Comparison of ENCODE assay signal across 23 cellular contexts in genomic region chr22:22033803-22034468, GRCh38.
"Had no signal": no experiment of that assay in that cellular context is flagged by ENCODE, and none has a peak within 500 bp of the region (broad histone marks: within the 10 kb centered on the region; RNA-seq: fewer than 3 reads in every experiment).

No MANE protein-coding gene starts in this region.

- H3K4me3 Mint-ChIP-seq: naive thymus-derived CD8-positive, alpha-beta T cell; neural crest cell had no signal

- ATAC-seq: esophagus mucosa; gastrocnemius medialis; heart right ventricle; left lobe of liver; mucosa of descending colon; naive thymus-derived CD8-positive, alpha-beta T cell; sciatic nerve had no signal

- H3K27ac ChIP-seq: dorsolateral prefrontal cortex, gastrocnemius medialis, heart right ventricle, spleen, upper lobe of left lung, uterus had no signal

- H3K9me3 ChIP-seq: gastrocnemius medialis, heart right ventricle, mucosa of descending colon, spleen, upper lobe of left lung, uterus had no signal

- H3K27me3 ChIP-seq: gastrocnemius medialis, heart right ventricle, upper lobe of left lung, uterus had no signal

- FAIRE-seq: endometrium, islet of Langerhans had no signal

- DNase-seq: cortex of kidney; dorsolateral prefrontal cortex; effector memory CD4-positive, alpha-beta T cell; gastrocnemius medialis; heart right ventricle; hypothalamus; kidney glomerular epithelial cell; mammary epithelial cell; mucosa of descending colon; naive thymus-derived CD8-positive, alpha-beta T cell; spleen; stimulated activated CD4-positive, alpha-beta T cell treated with anti-CD3 and anti-CD28 coated beads, Interleukin-15, amount 100 ng/mL, for 24 hours; stimulated activated CD4-positive, alpha-beta T cell treated with anti-CD3 and anti-CD28 coated beads, Interleukin-1b, Interleukin-23, amount 100 ng/mL, for 48 hours; stimulated activated CD4-positive, alpha-beta T cell treated with anti-CD3 and anti-CD28 coated beads, Interleukin-4, amount 100 ng/mL, for 24 hours; stimulated activated naive CD4-positive, alpha-beta T cell treated with Interleukin-2 at 50 U/mL for 16 hours; upper lobe of left lung; uterus had no signal

- H3K4me1 ChIP-seq: upper lobe of left lung, uterus had no signal

- H3K27ac Mint-ChIP-seq: naive thymus-derived CD8-positive, alpha-beta T cell had no signal

- H3K36me3 ChIP-seq: gastrocnemius medialis, heart right ventricle, spleen, upper lobe of left lung, uterus had no signal

- H3K9me3 Mint-ChIP-seq: naive thymus-derived CD8-positive, alpha-beta T cell; neural crest cell had no signal

- H3K4me3 ChIP-seq: dorsolateral prefrontal cortex, gastrocnemius medialis, heart right ventricle, mucosa of descending colon, spleen, upper lobe of left lung, uterus had no signal

- H3K36me3 Mint-ChIP-seq: naive thymus-derived CD8-positive, alpha-beta T cell had no signal
